Comparison of ENCODE assay signal across 14 cellular contexts in the genomic region with DNA sequence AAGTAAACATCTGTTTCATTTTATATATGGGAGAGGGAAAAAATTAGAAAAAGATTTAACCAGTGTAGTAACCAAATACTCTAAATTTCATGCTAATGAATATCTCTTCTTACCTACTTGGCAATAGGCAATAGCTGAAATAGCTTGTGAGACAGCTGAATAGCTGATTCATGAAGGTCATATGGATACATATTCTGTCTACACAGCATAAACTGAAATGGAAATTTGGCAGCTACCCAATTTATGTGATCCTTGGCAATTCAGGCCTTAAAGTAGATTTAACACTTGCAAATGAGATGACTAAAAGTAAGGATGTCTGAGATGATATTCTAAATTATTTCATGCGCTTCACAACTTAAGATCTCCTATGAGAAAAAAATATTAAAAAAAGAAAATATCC.
DNase-seq lines count a peak whose midpoint lies in the region; ATAC-seq and TF ChIP-seq lines count a peak whose summit lies in the region.
"Had no signal": no experiment of that assay in that cellular context is flagged by ENCODE, and none has a peak within 500 bp of the region (broad histone marks: within the 10 kb centered on the region; RNA-seq: fewer than 3 reads in every experiment).

No MANE protein-coding gene starts in this region.

- no peak for ATAC-seq in HG02870 (IDR thresholded peaks at IDR 0.05; ENCODE audit: unreplicated experiment)
- ATAC-seq: gastrocnemius medialis had no signal

- peak; percentile 28 for DNase-seq in ELR (ENCODE audit: low read depth)
- DNase-seq in NCI-H2171 (lab: John Stamatoyannopoulos, UW), result peak; percentile 76
- peak; percentile 2 for DNase-seq in astrocyte of the hippocampus (ENCODE audit: low read depth, low spot score)
- peak; percentile 10 to 45 for DNase-seq in foreskin fibroblast
- DNase-seq in D341Med (ENCODE audit: low spot score), result no peak
- no peak for DNase-seq in activated CD8-positive, alpha-beta memory T cell treated with anti-CD3 and anti-CD28 coated beads, Interleukin-2, amount 50 U/mL, for 4 hours
- DNase-seq: activated CD4-positive, alpha-beta T cell treated with anti-CD3 and anti-CD28 coated beads, Interleukin-2, amount 50 U/mL, for 48 hours; amniotic stem cell; C1 segment of cervical spinal cord; gastrocnemius medialis; left ventricle myocardium inferior; NCI-H2081 treated with DMSO at 0.1 percent for 48 hours; spleen had no signal

- no peak for TF ChIP-seq CTCF in foreskin fibroblast (IDR thresholded peaks at IDR 0.05; ENCODE audit: low read depth, low read length)

- no peak overlapping the region for H3K4me3 ChIP-seq in foreskin fibroblast (ENCODE audit: low read depth in 1 of 2, low read length in 2 of 2)
- H3K4me3 ChIP-seq: gastrocnemius medialis, left ventricle myocardium inferior, spleen had no signal

Comparison
In these comparisons a context has a peak if more than half of its experiments do, and no peak if none do; other contexts are left out.
1. DNase-seq: peak in ELR (single experiment), NCI-H2171 (single experiment), astrocyte of the hippocampus (single experiment) and foreskin fibroblast (2 of 2); none in D341Med (single experiment) and activated CD8-positive, alpha-beta memory T cell treated with anti-CD3 and anti-CD28 coated beads, Interleukin-2, amount 50 U/mL, for 4 hours (single experiment).